Comparison of ENCODE assay signal across 8 cellular contexts in genomic region chr20:53943522-53944291, GRCh38.
DNase-seq lines count a peak whose midpoint lies in the region; ATAC-seq and TF ChIP-seq lines count a peak whose summit lies in the region.

No MANE protein-coding gene starts in this region.

- H2AK5ac ChIP-seq in mesendoderm (ENCODE audit: low read length), result no peak overlapping the region

- no peak overlapping the region for H3K4ac ChIP-seq in mesendoderm (ENCODE audit: low read depth, low read length)

- H3K4me2 ChIP-seq in mesendoderm (ENCODE audit: low read length), result no peak overlapping the region

- H3K4me1 Mint-ChIP-seq in activated CD4-positive, alpha-beta T cell treated with anti-CD3 and anti-CD28 coated beads, Interleukin-2, amount 10 ng/mL, durations not matched to agents 7 days and 5 days, result peaks cover 54% of the 10 kb centered on the region

- H3K27me3 Mint-ChIP-seq in activated CD4-positive, alpha-beta T cell treated with anti-CD3 and anti-CD28 coated beads, Interleukin-2, amount 10 ng/mL, durations not matched to agents 7 days and 5 days, result peaks cover 1% of the 10 kb centered on the region

- no peak overlapping the region for H2BK5ac ChIP-seq in mesendoderm (ENCODE audit: low read length)

- no peak overlapping the region for H2BK15ac ChIP-seq in mesendoderm (replicated peaks; ENCODE audit: low read depth)

- H3K9me3 ChIP-seq in MG63, result no peaks in the 10 kb centered on the region
- no peaks in the 10 kb centered on the region for H3K9me3 ChIP-seq in spleen

- no peak overlapping the region for H3K27ac Mint-ChIP-seq in activated CD4-positive, alpha-beta T cell treated with anti-CD3 and anti-CD28 coated beads, Interleukin-2, amount 10 ng/mL, durations not matched to agents 7 days and 5 days

- no peak overlapping the region for H3K4me3 Mint-ChIP-seq in activated CD4-positive, alpha-beta T cell treated with anti-CD3 and anti-CD28 coated beads, Interleukin-2, amount 10 ng/mL, durations not matched to agents 7 days and 5 days

- H3K4me3 ChIP-seq in MG63 (peak overlapping the region; percentile 29; the same call in 1 of the 2 replicates), fibroblast of mammary gland (ENCODE audit: control insufficient read depth, low read depth, low read length) (peak overlapping the region; percentile 6), spleen (peak overlapping the region in 2 of 8 donors; percentile 1 to 4), mesendoderm (ENCODE audit: low read length) (no peak overlapping the region)

- H3K27ac ChIP-seq in spleen, result no peak overlapping the region
- no peak overlapping the region for H3K27ac ChIP-seq in mesendoderm (ENCODE audit: low read depth, low read length)

- no peak overlapping the region for H4K8ac ChIP-seq in mesendoderm (ENCODE audit: low read depth, low read length)

- H3K27me3 ChIP-seq in MG63 (no peaks in the 10 kb centered on the region), spleen (replicated peaks in 1 of 7) (no peaks in the 10 kb centered on the region), mesendoderm (ENCODE audit: insufficient read depth, low read length, poor library complexity) (no peaks in the 10 kb centered on the region)

- no peak overlapping the region for H3K56ac ChIP-seq in mesendoderm (ENCODE audit: low read length)

- intact Hi-C loops in spleen (cut with DNase I; ENCODE audit: low total_unique reads), result loop anchor here (5.0 to 10.0 kb wide), 2 partner anchors 366 to 529 kb away; no protein-coding TSS in a partner anchor

- H3K36me3 ChIP-seq in MG63 (no peaks in the 10 kb centered on the region), spleen (no peaks in the 10 kb centered on the region), mesendoderm (ENCODE audit: control insufficient read depth, insufficient read depth, low read length) (no peaks in the 10 kb centered on the region)

- TF ChIP-seq CTCF in fibroblast of mammary gland (conservative IDR thresholded peaks at IDR 0.05; ENCODE audit: control insufficient read depth, insufficient read depth, low read depth, low read length), result peak; percentile 68
- peak; percentile 26 to 68 (median 61) for TF ChIP-seq CTCF in spleen (IDR thresholded peaks at IDR 0.05 in 8 of 11, conservative IDR thresholded peaks at IDR 0.05 in 3 of 11)

- H3K79me1 ChIP-seq in mesendoderm (ENCODE audit: low read length), result no peaks in the 10 kb centered on the region

- H4K5ac ChIP-seq in mesendoderm (ENCODE audit: low read length), result no peak overlapping the region

- 10 to 16% (median 11%) methylated on average over 11 of the region's 11 CpGs for WGBS in spleen, 5 donors
- 100% methylated on average over 1 of the region's 11 CpGs for WGBS in mesendoderm (ENCODE audit: extremely low coverage, insufficient coverage, low lambda C conversion rate)

- no peak for TF ChIP-seq POLR2A in spleen (IDR thresholded peaks at IDR 0.05)

- H3K4me1 ChIP-seq in spleen, result peaks cover 31 to 66% (median 56%) of the 10 kb centered on the region in 6 donors
- H3K4me1 ChIP-seq in mesendoderm (ENCODE audit: control insufficient read depth, low read depth, low read length), result peaks cover 19% of the 10 kb centered on the region

- no peaks in the 10 kb centered on the region for H3K79me2 ChIP-seq in mesendoderm (ENCODE audit: control insufficient read depth, insufficient read depth, low read length)

- peak; percentile 54 for DNase-seq in EH (ENCODE audit: low read depth)
- no peak for DNase-seq in MG63
- DNase-seq in activated CD4-positive, alpha-beta T cell treated with anti-CD3 and anti-CD28 coated beads, Interleukin-2, amount 10 ng/mL, durations not matched to agents 7 days and 5 days, result peak; percentile 50
- DNase-seq in fibroblast of mammary gland (ENCODE audit: low read depth), result peak; percentile 54
- no peak for DNase-seq in spleen
- no peak for DNase-seq in mesendoderm

- POLR2A ChIA-PET in activated CD4-positive, alpha-beta T cell treated with anti-CD3 and anti-CD28 coated beads, Interleukin-2, amount 10 ng/mL, durations not matched to agents 7 days and 5 days (lab: Charles Lee), result no interaction called here

- no peak overlapping the region for H3K23ac ChIP-seq in mesendoderm (ENCODE audit: low read length)

- H2BK120ac ChIP-seq in mesendoderm (ENCODE audit: low read depth, low read length), result no peak overlapping the region

- CTCF ChIA-PET in activated CD4-positive, alpha-beta T cell treated with anti-CD3 and anti-CD28 coated beads, Interleukin-2, amount 10 ng/mL, durations not matched to agents 7 days and 5 days (lab: Charles Lee), result interaction anchor here (2.0 kb wide), 1 partner anchor 9 kb away, joined by 4 read pairs; no protein-coding TSS in a partner anchor

- H3K36me3 Mint-ChIP-seq in activated CD4-positive, alpha-beta T cell treated with anti-CD3 and anti-CD28 coated beads, Interleukin-2, amount 10 ng/mL, durations not matched to agents 7 days and 5 days (ENCODE audit: low read depth), result no peaks in the 10 kb centered on the region

- no peak overlapping the region for H3K18ac ChIP-seq in mesendoderm (ENCODE audit: low read length)

- no peak overlapping the region for H3K9ac ChIP-seq in mesendoderm (ENCODE audit: low read length)

- ATAC-seq in GM18909 (IDR thresholded peaks at IDR 0.05; ENCODE audit: poor library complexity, unreplicated experiment) (no peak), HG03520 (IDR thresholded peaks at IDR 0.05; ENCODE audit: unreplicated experiment) (no peak)

- no peaks in the 10 kb centered on the region for H3K9me3 Mint-ChIP-seq in activated CD4-positive, alpha-beta T cell treated with anti-CD3 and anti-CD28 coated beads, Interleukin-2, amount 10 ng/mL, durations not matched to agents 7 days and 5 days

Comparison
In these comparisons a context has a peak if more than half of its experiments do, and no peak if none do; other contexts are left out.
1. DNase-seq: peak in EH (single experiment), activated CD4-positive, alpha-beta T cell treated with anti-CD3 and anti-CD28 coated beads, Interleukin-2, amount 10 ng/mL, durations not matched to agents 7 days and 5 days (single experiment) and fibroblast of mammary gland (single experiment); none in MG63 (single experiment), spleen (single experiment) and mesendoderm (single experiment).